Comparison of ENCODE assay signal across 26 cellular contexts in genomic region chr12:2221030-2221621, GRCh38.
DNase-seq lines count a peak whose midpoint lies in the region; ATAC-seq, FAIRE-seq and TF ChIP-seq lines count a peak whose summit lies in the region.
"Had no signal": no experiment of that assay in that cellular context is flagged by ENCODE, and none has a peak within 500 bp of the region (broad histone marks: within the 10 kb centered on the region; RNA-seq: fewer than 3 reads in every experiment).

No MANE protein-coding gene starts in this region.

- no peak for ATAC-seq in HepG2
- ATAC-seq in right lobe of liver, result no peak
- no peak for ATAC-seq in stimulated activated naive B cell treated with anti-CD40 and anti-IgM and Interleukin-4, amounts not matched to agents 10 μg/mL and 1 μg/mL and 100 μg/mL, for 72 hours (replicated peaks)
- ATAC-seq: Panc1 had no signal

- no peak for DNase-seq in HepG2 (ENCODE audit: low spot score)
- no peak for DNase-seq in right lobe of liver
- peak; percentile 66 for DNase-seq in cardiac septum (ENCODE audit: low spot score)
- DNase-seq in right atrium auricular region (ENCODE audit: low spot score), result no peak
- DNase-seq in nephron progenitor cell, result no peak
- DNase-seq in SIG-M5 treated with dmso at 0.1 percent for 504 hours (lab: John Stamatoyannopoulos, UW; ENCODE audit: unreplicated experiment), result no peak
- DNase-seq in GM13976 (ENCODE audit: low spot score), result no peak
- no peak for DNase-seq in stimulated activated naive B cell treated with anti-CD40 and anti-IgM and Interleukin-4, amounts not matched to agents 10 μg/mL and 1 μg/mL and 100 μg/mL, for 72 hours
- DNase-seq: BE2C; CD8-positive, alpha-beta memory T cell; DMS153; DND-41; NCI-H1048; NCI-H1417; NCI-H1694 treated with DMSO at 0.1 percent for 48 hours; NCI-H2081; NCI-H2227 treated with DMSO at 0.1 percent for 48 hours; NCI-H526 treated with DMSO at 0.1 percent for 48 hours; SJCRH30 had no signal

- no peak overlapping the region for H3K9ac ChIP-seq in HepG2 (ENCODE audit: insufficient read depth, low read depth, low read length)

- no peaks in the 10 kb centered on the region for H4K20me1 ChIP-seq in HepG2 (ENCODE audit: insufficient read depth, low read length)

- H3K4me2 ChIP-seq in HepG2 (ENCODE audit: low read depth, low read length), result no peak overlapping the region

- no peaks in the 10 kb centered on the region for H3K36me3 Mint-ChIP-seq in nephron progenitor cell (ENCODE audit: low read depth)
- H3K36me3 Mint-ChIP-seq in stimulated activated naive B cell treated with anti-CD40 and anti-IgM and Interleukin-4, amounts not matched to agents 10 μg/mL and 1 μg/mL and 100 μg/mL, for 72 hours, result no peaks in the 10 kb centered on the region
- H3K36me3 Mint-ChIP-seq: CD14-positive monocyte; CD8-positive, alpha-beta memory T cell had no signal

- in situ Hi-C loops in HepG2 (cut with HindIII; ENCODE audit: extremely low pct_ligation_motif_present, low pct_unique_long_range_greater_than_20kb) (no loop called here), GM13976 (cut with MboI; ENCODE audit: low sequenced_read_pairs, unreplicated experiment) (no loop called here)

- H3K4me3 ChIP-seq in HepG2 (replicated peaks in 1 of 3; ENCODE audit: insufficient read depth in 1 of 3, low read depth in 2 of 3, low read length in 3 of 3) (no peak overlapping the region), right lobe of liver (no peak overlapping the region), right atrium auricular region (no peak overlapping the region)
- H3K4me3 ChIP-seq: SJCRH30 had no signal

- no peak overlapping the region for H2AFZ ChIP-seq in HepG2 (ENCODE audit: low read length)

- no peak for TF ChIP-seq POLR2A in HepG2 (IDR thresholded peaks at IDR 0.05; ENCODE audit: insufficient read depth in 1 of 2, low read depth in 2 of 2, low read length in 2 of 2)
- no peak for TF ChIP-seq POLR2A in right lobe of liver (IDR thresholded peaks at IDR 0.05)

- no peak overlapping the region for H3K4me3 Mint-ChIP-seq in nephron progenitor cell
- no peak overlapping the region for H3K4me3 Mint-ChIP-seq in stimulated activated naive B cell treated with anti-CD40 and anti-IgM and Interleukin-4, amounts not matched to agents 10 μg/mL and 1 μg/mL and 100 μg/mL, for 72 hours
- H3K4me3 Mint-ChIP-seq: CD14-positive monocyte; CD8-positive, alpha-beta memory T cell; IgD-negative memory B cell had no signal

- no peaks in the 10 kb centered on the region for H3K36me3 ChIP-seq in HepG2 (replicated peaks in 1 of 2; ENCODE audit: control insufficient read depth in 1 of 2, insufficient read depth in 2 of 2, low read length in 2 of 2)
- no peaks in the 10 kb centered on the region for H3K36me3 ChIP-seq in right lobe of liver
- H3K36me3 ChIP-seq in right atrium auricular region, result no peaks in the 10 kb centered on the region
- H3K36me3 ChIP-seq: BE2C, SJCRH30 had no signal

- TF ChIP-seq EP300 in HepG2 (IDR thresholded peaks at IDR 0.05; ENCODE audit: low read depth in 2 of 2, low read length in 2 of 2) (no peak), HepG2 (CRISPR knock-in tag; IDR thresholded peaks at IDR 0.05; ENCODE audit: borderline replicate concordance) (no peak)

- TF ChIP-seq CTCF in HepG2 (CRISPR knock-in tag; IDR thresholded peaks at IDR 0.05), result no peak
- no peak for TF ChIP-seq CTCF in right lobe of liver (IDR thresholded peaks at IDR 0.05)
- no peak for TF ChIP-seq CTCF in right atrium auricular region (IDR thresholded peaks at IDR 0.05)
- no peak for TF ChIP-seq CTCF in nephron progenitor cell (IDR thresholded peaks at IDR 0.05)
- no peak for TF ChIP-seq CTCF in GM13976 (IDR thresholded peaks at IDR 0.05; ENCODE audit: borderline replicate concordance, control extremely low read depth, extremely low read depth, insufficient read depth, missing control alignments)

- H3K79me2 ChIP-seq in HepG2 (ENCODE audit: insufficient read depth, low read length), result no peaks in the 10 kb centered on the region

- no TSS peak for BruUV-seq in HepG2 (replicated peaks; lab: Mats Ljungman, UMichigan)

- H3K9me3 ChIP-seq in HepG2 (ENCODE audit: low read length), result no peaks in the 10 kb centered on the region
- H3K9me3 ChIP-seq in right lobe of liver, result no peaks in the 10 kb centered on the region
- no peaks in the 10 kb centered on the region for H3K9me3 ChIP-seq in right atrium auricular region
- H3K9me3 ChIP-seq: BE2C, SJCRH30 had no signal

- 8% methylated on average over 4 of the region's 4 CpGs for WGBS in HepG2 (ENCODE audit: low lambda C conversion rate)
- 70% methylated on average over 4 of the region's 4 CpGs for WGBS in right lobe of liver (ENCODE audit: insufficient coverage, low coverage, low lambda C conversion rate, missing lambda C conversion rate)

- peaks cover 14% of the 10 kb centered on the region for H3K27me3 Mint-ChIP-seq in nephron progenitor cell (ENCODE audit: low read depth, poor library complexity)
- peaks cover 6 to 13% of the 10 kb centered on the region in 2 donors for H3K27me3 Mint-ChIP-seq in stimulated activated naive B cell treated with anti-CD40 and anti-IgM and Interleukin-4, amounts not matched to agents 10 μg/mL and 1 μg/mL and 100 μg/mL, for 72 hours

- CTCF ChIA-PET in HepG2 (lab: Yijun Ruan, JAX; ENCODE audit: low intra/inter-chr PET ratio, low total read pairs), result no interaction called here

- TF ChIP-seq RAD21 in HepG2 (CRISPR knock-in tag; IDR thresholded peaks at IDR 0.05), result no peak

- peaks cover 7% of the 10 kb centered on the region; the same call in 1 of the 2 replicates for H3K4me1 ChIP-seq in HepG2 (ENCODE audit: insufficient read depth, low read length)
- no peaks in the 10 kb centered on the region for H3K4me1 ChIP-seq in right lobe of liver
- H3K4me1 ChIP-seq in right atrium auricular region, result peaks cover 0 to 30% of the 10 kb centered on the region in 2 donors
- H3K4me1 ChIP-seq: BE2C, SJCRH30 had no signal

- H3K4me1 Mint-ChIP-seq in nephron progenitor cell, result peaks cover 20% of the 10 kb centered on the region
- H3K4me1 Mint-ChIP-seq in stimulated activated naive B cell treated with anti-CD40 and anti-IgM and Interleukin-4, amounts not matched to agents 10 μg/mL and 1 μg/mL and 100 μg/mL, for 72 hours, result no peaks in the 10 kb centered on the region
- H3K4me1 Mint-ChIP-seq: CD14-positive monocyte; CD8-positive, alpha-beta memory T cell; IgD-negative memory B cell had no signal

- H3K9me3 Mint-ChIP-seq in nephron progenitor cell, result no peaks in the 10 kb centered on the region
- peaks cover 0 to 7% of the 10 kb centered on the region in 2 donors for H3K9me3 Mint-ChIP-seq in stimulated activated naive B cell treated with anti-CD40 and anti-IgM and Interleukin-4, amounts not matched to agents 10 μg/mL and 1 μg/mL and 100 μg/mL, for 72 hours
- H3K9me3 Mint-ChIP-seq: CD8-positive, alpha-beta memory T cell; IgD-negative memory B cell had no signal

- peaks cover 0 to 4% of the 10 kb centered on the region in 2 experiments; a peak in 1 of 5 replicates for H3K27me3 ChIP-seq in HepG2 (ENCODE audit: control insufficient read depth in 1 of 2, insufficient read depth in 2 of 2, low read length in 2 of 2)
- H3K27me3 ChIP-seq in right lobe of liver, result no peaks in the 10 kb centered on the region
- H3K27me3 ChIP-seq in right atrium auricular region, result no peaks in the 10 kb centered on the region
- H3K27me3 ChIP-seq: BE2C had no signal

- no peak for FAIRE-seq in HepG2 (lab: Jason Lieb, UNC)
- FAIRE-seq: GM18507, H54 had no signal

- intact Hi-C loops in HepG2 (cut with micrococcal nuclease; ENCODE audit: unreplicated experiment) (no loop called here), right lobe of liver (cut with DNase I) (no loop called here), cardiac septum (cut with DNase I) (no loop called here)

- POLR2A ChIA-PET in HepG2 (lab: Yijun Ruan, JAX), result no interaction called here

- H3K27ac Mint-ChIP-seq in nephron progenitor cell, result no peak overlapping the region
- no peak overlapping the region for H3K27ac Mint-ChIP-seq in stimulated activated naive B cell treated with anti-CD40 and anti-IgM and Interleukin-4, amounts not matched to agents 10 μg/mL and 1 μg/mL and 100 μg/mL, for 72 hours
- H3K27ac Mint-ChIP-seq: CD14-positive monocyte; CD8-positive, alpha-beta memory T cell; IgD-negative memory B cell had no signal

- H3K27ac ChIP-seq in HepG2 (ENCODE audit: extremely low read length, insufficient read depth, low read length), result no peak overlapping the region
- no peak overlapping the region for H3K27ac ChIP-seq in right lobe of liver
- peak overlapping the region; percentile 61 to 84 for H3K27ac ChIP-seq in right atrium auricular region
- H3K27ac ChIP-seq: 22Rv1, RWPE1, SJCRH30 had no signal

TF ChIP-seq in HepG2, 621 proteins besides CTCF, POLR2A, EP300 and RAD21:
- TF ChIP-seq HBP1 (CRISPR knock-in tag; IDR thresholded peaks at IDR 0.05; ENCODE audit: low read depth), result no peak
- TF ChIP-seq CREB1 (IDR thresholded peaks at IDR 0.05), result peak; percentile 38; the same call in 1 of the 2 replicates
- no peak for TF ChIP-seq CREB1 (CRISPR knock-in tag; IDR thresholded peaks at IDR 0.05)

Comparison
In these comparisons a context has a peak if more than half of its experiments do, and no peak if none do; other contexts are left out.
1. H3K27ac ChIP-seq: peak in right atrium auricular region (2 of 2); none in HepG2 (single experiment) and right lobe of liver (0 of 3).